22 cellular contexts compared by ENCODE assay signal in the genomic region with DNA sequence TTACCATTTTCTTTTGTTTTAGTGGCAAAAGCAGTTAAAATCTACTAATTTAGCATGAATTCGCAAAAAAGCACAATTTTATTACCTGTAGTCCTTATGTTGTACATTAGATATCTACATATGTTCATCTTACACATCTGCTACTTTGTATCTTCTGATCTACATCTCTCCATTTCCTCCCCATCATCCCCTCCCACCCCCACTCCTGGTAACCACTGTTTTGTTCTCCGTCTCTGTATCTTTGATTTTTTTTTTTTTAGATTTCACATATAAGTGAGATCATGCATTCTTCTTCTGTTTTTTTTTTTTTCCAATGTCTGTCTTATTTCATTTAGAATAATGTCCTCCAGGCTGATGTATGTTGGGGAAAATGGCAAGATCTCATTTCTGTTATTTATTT.
DNase-seq lines count a peak whose midpoint lies in the region; ATAC-seq and TF ChIP-seq lines count a peak whose summit lies in the region.
"Had no signal": no experiment of that assay in that cellular context is flagged by ENCODE, and none has a peak within 500 bp of the region (broad histone marks: within the 10 kb centered on the region; RNA-seq: fewer than 3 reads in every experiment).

No MANE protein-coding gene starts in this region.

- no peak overlapping the region for H3K4me3 ChIP-seq in CD8-positive, alpha-beta T cell (ENCODE audit: low read depth, low read length)
- H3K4me3 ChIP-seq: A549, adrenal gland, right lobe of liver, thoracic aorta had no signal

- peaks cover 54% of the 10 kb centered on the region for H3K4me1 ChIP-seq in CD8-positive, alpha-beta T cell (ENCODE audit: insufficient read depth, low read length)
- H3K4me1 ChIP-seq: A549, adrenal gland, right lobe of liver had no signal

- CTCF ChIA-PET in activated CD4-positive, alpha-beta memory T cell treated with anti-CD3 and anti-CD28 coated beads for 36 hours (lab: Charles Lee) = no interaction called here
- CTCF ChIA-PET in activated CD4-positive, alpha-beta memory T cell treated with anti-CD3 and anti-CD28 coated beads, Interleukin-2, amount 10 ng/mL, durations not matched to agents 7 days and 5 days (lab: Charles Lee) = interaction anchor here (0.7 kb wide), 1 partner anchor 1567 kb away, joined by 3 read pairs; no protein-coding TSS in a partner anchor
- CTCF ChIA-PET in CD8-positive, alpha-beta T cell (lab: Charles Lee) = interaction anchor here (1.5 kb wide), 1 partner anchor 16 kb away, joined by 3 read pairs; no protein-coding TSS in a partner anchor

- no peak overlapping the region for H3K4me3 Mint-ChIP-seq in activated CD4-positive, alpha-beta memory T cell treated with anti-CD3 and anti-CD28 coated beads for 36 hours
- H3K4me3 Mint-ChIP-seq in activated CD4-positive, alpha-beta memory T cell treated with anti-CD3 and anti-CD28 coated beads, Interleukin-2, amount 10 ng/mL, durations not matched to agents 7 days and 5 days = no peak overlapping the region
- no peak overlapping the region for H3K4me3 Mint-ChIP-seq in CD8-positive, alpha-beta T cell
- H3K4me3 Mint-ChIP-seq: nephron progenitor cell; stimulated activated memory B cell treated with anti-CD40 and anti-IgM and Interleukin-4, amounts not matched to agents 10 μg/mL and 1 μg/mL and 100 μg/mL, for 72 hours had no signal

- H3K27ac ChIP-seq in CD8-positive, alpha-beta T cell (ENCODE audit: low read depth, low read length) = no peak overlapping the region
- H3K27ac ChIP-seq: A549, adrenal gland, right lobe of liver, thoracic aorta had no signal

- H3K27me3 Mint-ChIP-seq in activated CD4-positive, alpha-beta memory T cell treated with anti-CD3 and anti-CD28 coated beads for 36 hours = no peaks in the 10 kb centered on the region
- H3K27me3 Mint-ChIP-seq in activated CD4-positive, alpha-beta memory T cell treated with anti-CD3 and anti-CD28 coated beads, Interleukin-2, amount 10 ng/mL, durations not matched to agents 7 days and 5 days = no peaks in the 10 kb centered on the region
- no peaks in the 10 kb centered on the region for H3K27me3 Mint-ChIP-seq in CD8-positive, alpha-beta T cell (ENCODE audit: low read depth)
- H3K27me3 Mint-ChIP-seq: stimulated activated memory B cell treated with anti-CD40 and anti-IgM and Interleukin-4, amounts not matched to agents 10 μg/mL and 1 μg/mL and 100 μg/mL, for 72 hours had no signal

- H3K27ac Mint-ChIP-seq in activated CD4-positive, alpha-beta memory T cell treated with anti-CD3 and anti-CD28 coated beads for 36 hours = peak overlapping the region; percentile 4
- no peak overlapping the region for H3K27ac Mint-ChIP-seq in activated CD4-positive, alpha-beta memory T cell treated with anti-CD3 and anti-CD28 coated beads, Interleukin-2, amount 10 ng/mL, durations not matched to agents 7 days and 5 days
- H3K27ac Mint-ChIP-seq in CD8-positive, alpha-beta T cell = peak overlapping the region; percentile 15
- H3K27ac Mint-ChIP-seq: nephron progenitor cell; stimulated activated memory B cell treated with anti-CD40 and anti-IgM and Interleukin-4, amounts not matched to agents 10 μg/mL and 1 μg/mL and 100 μg/mL, for 72 hours had no signal

- no peaks in the 10 kb centered on the region for H3K36me3 Mint-ChIP-seq in activated CD4-positive, alpha-beta memory T cell treated with anti-CD3 and anti-CD28 coated beads for 36 hours
- peaks cover 21% of the 10 kb centered on the region for H3K36me3 Mint-ChIP-seq in activated CD4-positive, alpha-beta memory T cell treated with anti-CD3 and anti-CD28 coated beads, Interleukin-2, amount 10 ng/mL, durations not matched to agents 7 days and 5 days (ENCODE audit: low read depth)
- H3K36me3 Mint-ChIP-seq in CD8-positive, alpha-beta T cell = no peaks in the 10 kb centered on the region
- H3K36me3 Mint-ChIP-seq: stimulated activated memory B cell treated with anti-CD40 and anti-IgM and Interleukin-4, amounts not matched to agents 10 μg/mL and 1 μg/mL and 100 μg/mL, for 72 hours had no signal

- no peaks in the 10 kb centered on the region for H3K9me3 ChIP-seq in CD8-positive, alpha-beta T cell (ENCODE audit: low read length)
- H3K9me3 ChIP-seq: right lobe of liver had no signal

- no peaks in the 10 kb centered on the region for H3K27me3 ChIP-seq in CD8-positive, alpha-beta T cell (ENCODE audit: insufficient read depth, low read length)
- H3K27me3 ChIP-seq: adrenal gland, right lobe of liver had no signal

- peak; percentile 46 for DNase-seq in activated CD4-positive, alpha-beta memory T cell treated with anti-CD3 and anti-CD28 coated beads for 36 hours
- DNase-seq in activated CD4-positive, alpha-beta memory T cell treated with anti-CD3 and anti-CD28 coated beads, Interleukin-2, amount 10 ng/mL, durations not matched to agents 7 days and 5 days = no peak
- DNase-seq in CD8-positive, alpha-beta T cell = peak in 3 of 7 experiments; percentile 49 to 80 (median 52)
- DNase-seq in T-helper 9 cell (peak; percentile 32), D341Med (ENCODE audit: low spot score) (no peak), middle frontal gyrus (ENCODE audit: extremely low spot score, low spot score) (no peak), GM19238 (ENCODE audit: insufficient read length, low spot score) (no peak)
- peak; percentile 45 for DNase-seq in effector CD4-positive, alpha-beta T cell
- DNase-seq: adrenal gland, cortex of kidney, DMS 273 treated with DMSO at 0.1 percent for 48 hours, head of caudate nucleus, NCI-H1417 treated with DMSO at 0.1 percent for 48 hours, NCI-H2171, NCI-H748 treated with DMSO at 0.1 percent for 48 hours, nephron progenitor cell, right lobe of liver had no signal

- peaks cover 8% of the 10 kb centered on the region for H3K9me3 Mint-ChIP-seq in activated CD4-positive, alpha-beta memory T cell treated with anti-CD3 and anti-CD28 coated beads for 36 hours
- peaks cover 10% of the 10 kb centered on the region for H3K9me3 Mint-ChIP-seq in activated CD4-positive, alpha-beta memory T cell treated with anti-CD3 and anti-CD28 coated beads, Interleukin-2, amount 10 ng/mL, durations not matched to agents 7 days and 5 days
- peaks cover 2% of the 10 kb centered on the region for H3K9me3 Mint-ChIP-seq in CD8-positive, alpha-beta T cell

- peak; percentile 76 for ATAC-seq in CD8-positive, alpha-beta T cell
- ATAC-seq: A549; left lobe of liver; right lobe of liver; Right ventricle myocardium inferior; stimulated activated memory B cell treated with anti-CD40 and anti-IgM and Interleukin-4, amounts not matched to agents 10 μg/mL and 1 μg/mL and 100 μg/mL, for 72 hours had no signal

- H3K36me3 ChIP-seq in CD8-positive, alpha-beta T cell (ENCODE audit: insufficient read depth, low read length) = no peaks in the 10 kb centered on the region
- H3K36me3 ChIP-seq: adrenal gland, right lobe of liver, thoracic aorta had no signal

- POLR2A ChIA-PET in activated CD4-positive, alpha-beta memory T cell treated with anti-CD3 and anti-CD28 coated beads for 36 hours (lab: Charles Lee) = no interaction called here
- POLR2A ChIA-PET in activated CD4-positive, alpha-beta memory T cell treated with anti-CD3 and anti-CD28 coated beads, Interleukin-2, amount 10 ng/mL, durations not matched to agents 7 days and 5 days (lab: Charles Lee) = interaction anchor here (0.9 kb wide), 1 partner anchor 12 kb away, joined by 3 read pairs; no protein-coding TSS in a partner anchor
- POLR2A ChIA-PET in CD8-positive, alpha-beta T cell (lab: Charles Lee) = no interaction called here

- peaks cover 46% of the 10 kb centered on the region for H3K4me1 Mint-ChIP-seq in activated CD4-positive, alpha-beta memory T cell treated with anti-CD3 and anti-CD28 coated beads for 36 hours (ENCODE audit: low read depth)
- H3K4me1 Mint-ChIP-seq in activated CD4-positive, alpha-beta memory T cell treated with anti-CD3 and anti-CD28 coated beads, Interleukin-2, amount 10 ng/mL, durations not matched to agents 7 days and 5 days = peaks cover 52% of the 10 kb centered on the region
- peaks cover 59% of the 10 kb centered on the region for H3K4me1 Mint-ChIP-seq in CD8-positive, alpha-beta T cell (ENCODE audit: low read depth)
- H3K4me1 Mint-ChIP-seq: stimulated activated memory B cell treated with anti-CD40 and anti-IgM and Interleukin-4, amounts not matched to agents 10 μg/mL and 1 μg/mL and 100 μg/mL, for 72 hours had no signal

- intact Hi-C loops in activated CD4-positive, alpha-beta memory T cell treated with anti-CD3 and anti-CD28 coated beads for 36 hours (cut with micrococcal nuclease) = loop anchor here (5.0 kb wide), 4 partner anchors 98 to 467 kb away; no protein-coding TSS in a partner anchor
- intact Hi-C loops in CD8-positive, alpha-beta T cell (cut with DNase I, micrococcal nuclease) = loop anchor here (1.0 to 5.0 kb wide), 7 partner anchors 9 to 1552 kb away; partner anchors contain the start of gene BCL11B (in 1 of the 2)

- no peak for TF ChIP-seq CTCF in CD8-positive, alpha-beta T cell (IDR thresholded peaks at IDR 0.05)

Comparison
In these comparisons a context has a peak if more than half of its experiments do, and no peak if none do; other contexts are left out.
1. DNase-seq: peak in activated CD4-positive, alpha-beta memory T cell treated with anti-CD3 and anti-CD28 coated beads for 36 hours (single experiment), T-helper 9 cell (single experiment) and effector CD4-positive, alpha-beta T cell (single experiment); none in activated CD4-positive, alpha-beta memory T cell treated with anti-CD3 and anti-CD28 coated beads, Interleukin-2, amount 10 ng/mL, durations not matched to agents 7 days and 5 days (single experiment), D341Med (single experiment), middle frontal gyrus (single experiment) and GM19238 (single experiment).